1 cellular context compared by ENCODE assay signal in the genomic region with DNA sequence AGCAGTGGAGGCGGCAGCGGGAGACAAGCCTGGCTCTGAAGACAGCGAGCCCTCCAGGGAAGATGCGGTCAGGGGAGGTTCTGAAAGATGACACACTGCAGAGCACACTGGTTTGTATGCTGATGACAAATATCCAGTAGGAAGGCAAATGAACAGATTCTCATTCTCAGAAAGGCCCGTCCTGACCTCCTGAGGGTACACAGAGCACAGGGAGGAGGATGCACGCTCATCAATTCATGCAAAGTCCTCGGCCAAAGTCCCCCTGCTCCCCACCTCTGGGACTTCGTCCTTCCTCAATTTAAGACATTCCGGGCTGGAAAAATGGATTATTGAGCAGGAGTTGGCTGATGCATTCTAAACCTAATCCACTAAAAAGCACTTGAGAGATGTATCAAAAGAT. TPM values are rescaled to one million over a fixed set of nuclear protein-coding genes. Genes with fewer than 3 reads are reported as not detected.
"Had no signal": no experiment of that assay in that cellular context is flagged by ENCODE, and none has a peak within 500 bp of the region (broad histone marks: within the 10 kb centered on the region; RNA-seq: fewer than 3 reads in every experiment).

No MANE protein-coding gene starts in this region.

RNA-seq across cellular contexts. Expression of gene PLGLB1, which starts 2.6 kb away (rescaled TPM):
- total RNA-seq: SJSA1 had no signal
